In genomic region chr10:73218466-73219191, GRCh38 we compare ENCODE assay signal across 8 cellular contexts. TPM values are rescaled to one million over a fixed set of nuclear protein-coding genes. Genes with fewer than 3 reads are reported as not detected.
DNase-seq lines count a peak whose midpoint lies in the region; ATAC-seq and TF ChIP-seq lines count a peak whose summit lies in the region.

No MANE protein-coding gene starts in this region.

- H3K79me2 ChIP-seq in PC-3 (ENCODE audit: low read length), result no peaks in the 10 kb centered on the region

- DNase-seq in AG04450 (ENCODE audit: low read depth, low spot score), result no peak
- DNase-seq in GM13976 (ENCODE audit: low spot score), result no peak
- DNase-seq in PC-3, result peak; percentile 76
- peak; percentile 56 for DNase-seq in fibroblast of pulmonary artery (ENCODE audit: low read depth)
- DNase-seq in effector memory CD8-positive, alpha-beta T cell, result no peak
- no peak for DNase-seq in NCI-H128 (lab: John Stamatoyannopoulos, UW; ENCODE audit: unreplicated experiment)
- DNase-seq in islet precursor cell, result no peak

- POLR2A ChIA-PET in AG04450 (lab: Yijun Ruan, JAX), result no interaction called here
- POLR2A ChIA-PET in PC-3 (lab: Charles Lee; ENCODE audit: unreplicated experiment), result interaction anchor here (0.7 kb wide), 2 partner anchors 78 to 122 kb away, joined by 3 to 7 read pairs; no protein-coding TSS in a partner anchor

- ATAC-seq in PC-3, result peak; percentile 90
- no peak for ATAC-seq in effector memory CD8-positive, alpha-beta T cell (replicated peaks)
- no peak for ATAC-seq in GM19397 (IDR thresholded peaks at IDR 0.05; ENCODE audit: unreplicated experiment)

- H3K9me3 ChIP-seq in AG04450 (ENCODE audit: control insufficient read depth, insufficient read depth, low read length) (no peaks in the 10 kb centered on the region), PC-3 (ENCODE audit: low read length) (no peaks in the 10 kb centered on the region)

- in situ Hi-C loops in GM13976 (cut with MboI; ENCODE audit: low sequenced_read_pairs, unreplicated experiment), result no loop called here

- H3K4me2 ChIP-seq in PC-3 (ENCODE audit: low read length), result no peak overlapping the region

- H3K36me3 Mint-ChIP-seq in effector memory CD8-positive, alpha-beta T cell (ENCODE audit: insufficient read depth), result no peaks in the 10 kb centered on the region

- no peak overlapping the region for H3K9ac ChIP-seq in PC-3 (ENCODE audit: low read length)

- TF ChIP-seq CTCF in AG04450 (IDR thresholded peaks at IDR 0.05; ENCODE audit: low read depth, low read length) (peak; percentile 48), GM13976 (IDR thresholded peaks at IDR 0.05; ENCODE audit: borderline replicate concordance, control extremely low read depth, extremely low read depth, insufficient read depth, missing control alignments) (peak; percentile 30), PC-3 (conservative IDR thresholded peaks at IDR 0.05; ENCODE audit: low read depth, low read length) (peak; percentile 99), fibroblast of pulmonary artery (IDR thresholded peaks at IDR 0.05; ENCODE audit: low read length, missing control alignments) (peak; percentile 49)

- CTCF ChIA-PET in AG04450 (lab: Charles Lee) (interaction anchor here (0.7 kb wide), 1 partner anchor 239 kb away, joined by 3 read pairs; no protein-coding TSS in a partner anchor), PC-3 (lab: Charles Lee) (interaction anchor here (0.5 to 1.3 kb wide), 4 partner anchors 35 to 312 kb away, joined by 4 to 6 read pairs (median 4); partner anchors contain the start of genes ECD, FAM149B1 and P4HA1)

- intact Hi-C loops in PC-3 (cut with micrococcal nuclease), result loop anchor here (1.0 kb wide), 1 partner anchor 50 kb away; the partner anchor contains the start of genes ECD and FAM149B1

- no peak overlapping the region for H2AFZ ChIP-seq in PC-3 (ENCODE audit: low read length)

- no peak overlapping the region for H3K27ac Mint-ChIP-seq in effector memory CD8-positive, alpha-beta T cell

- H3K4me1 Mint-ChIP-seq in effector memory CD8-positive, alpha-beta T cell (ENCODE audit: low read depth in 2 of 2), result no peaks in the 10 kb centered on the region

- no peak overlapping the region for H3K4me3 ChIP-seq in AG04450 (ENCODE audit: low read depth, low read length)
- H3K4me3 ChIP-seq in PC-3 (ENCODE audit: low read length), result no peak overlapping the region
- H3K4me3 ChIP-seq in fibroblast of pulmonary artery (replicated peaks; ENCODE audit: low read depth, low read length), result no peak overlapping the region

- no peaks in the 10 kb centered on the region for H3K9me3 Mint-ChIP-seq in effector memory CD8-positive, alpha-beta T cell

- H3K4me3 Mint-ChIP-seq in effector memory CD8-positive, alpha-beta T cell, result no peak overlapping the region

- H3K36me3 ChIP-seq in PC-3 (ENCODE audit: low read depth, low read length), result peaks cover 19% of the 10 kb centered on the region

- H3K27ac ChIP-seq in AG04450 (ENCODE audit: low read depth, low read length) (no peak overlapping the region), PC-3 (ENCODE audit: low read length) (no peak overlapping the region)

- no TSS peak for BruUV-seq in PC-3 (replicated peaks; lab: Mats Ljungman, UMichigan)

- H3F3A ChIP-seq in PC-3 (ENCODE audit: low read length, unreplicated experiment), result no peaks in the 10 kb centered on the region

- H4K20me1 ChIP-seq in PC-3 (ENCODE audit: low read length), result no peaks in the 10 kb centered on the region

- no peaks in the 10 kb centered on the region for H3K9me2 ChIP-seq in PC-3 (replicated peaks; ENCODE audit: low read length)

- no peaks in the 10 kb centered on the region for H3K27me3 Mint-ChIP-seq in effector memory CD8-positive, alpha-beta T cell

- H3K27me3 ChIP-seq in AG04450 (ENCODE audit: control insufficient read depth, insufficient read depth, low read length) (no peaks in the 10 kb centered on the region), PC-3 (ENCODE audit: low read length) (no peaks in the 10 kb centered on the region)

- H3K4me1 ChIP-seq in PC-3 (ENCODE audit: insufficient read depth, low read length), result no peaks in the 10 kb centered on the region

RNA-seq across cellular contexts. Expression of gene DNAJC9, which starts 28.4 kb away (rescaled TPM):
- polyA plus RNA-seq in AG04450 (2011; rRNA removed), result 13.1 and 18.7 TPM in 2 replicates
- polyA minus RNA-seq in AG04450 (2011; rRNA and poly(A)+ RNA removed), result 9.3 and 10.3 TPM in 2 replicates
- total RNA-seq in PC-3 (2014; rRNA removed), result 282 and 283 TPM in 2 replicates

RNA-seq across cellular contexts. Expression of gene MRPS16, which starts 33.8 kb away (rescaled TPM):
- polyA plus RNA-seq in AG04450 (2011; rRNA removed), result 67.7 and 77.8 TPM in 2 replicates
- 75.9 and 88.8 TPM in 2 replicates for polyA minus RNA-seq in AG04450 (2011; rRNA and poly(A)+ RNA removed)
- total RNA-seq in PC-3 (2014; rRNA removed), result 230 and 275 TPM in 2 replicates

RNA-seq across cellular contexts. Expression of gene FAM149B1, which starts 50.7 kb away (rescaled TPM):
- 35.8 and 42.9 TPM in 2 replicates for polyA plus RNA-seq in AG04450 (2011; rRNA removed)
- 30.1 and 31.5 TPM in 2 replicates for polyA minus RNA-seq in AG04450 (2011; rRNA and poly(A)+ RNA removed)
- 34.3 and 39.1 TPM in 2 replicates for total RNA-seq in PC-3 (2014; rRNA removed)

RNA-seq across cellular contexts. Expression of gene ECD, which starts 50.8 kb away (rescaled TPM):
- polyA plus RNA-seq in AG04450 (2011; rRNA removed), result 36.1 and 43.9 TPM in 2 replicates
- 25.7 and 28.3 TPM in 2 replicates for polyA minus RNA-seq in AG04450 (2011; rRNA and poly(A)+ RNA removed)
- total RNA-seq in PC-3 (2014; rRNA removed), result 103 and 108 TPM in 2 replicates

Comparison
In these comparisons a context has a peak if more than half of its experiments do, and no peak if none do; other contexts are left out.
1. DNase-seq: peak in PC-3 (single experiment) and fibroblast of pulmonary artery (single experiment); none in AG04450 (single experiment), GM13976 (single experiment), effector memory CD8-positive, alpha-beta T cell (0 of 3), NCI-H128 (single experiment) and islet precursor cell (single experiment).
2. CTCF ChIP-seq: peak in every context shown above with its lines; median percentile 99 in PC-3; 49 in fibroblast of pulmonary artery; 48 in AG04450; 30 in GM13976.